Comparison of ENCODE assay signal across 1 cellular context in genomic region chrX:48676893-48677270, GRCh38.
TF ChIP-seq lines count a peak whose summit lies in the region.

No MANE protein-coding gene starts in this region.

TF ChIP-seq in HepG2, 621 proteins besides CTCF, POLR2A, EP300 and RAD21:
- TF ChIP-seq GLI4 (CRISPR knock-in tag; IDR thresholded peaks at IDR 0.05; ENCODE audit: borderline replicate concordance) (no peak), ZFX (CRISPR knock-in tag; IDR thresholded peaks at IDR 0.05; ENCODE audit: low read depth) (0 out of 2 replicates have a peak, but pooled peaks have one; percentile 10), TOPORS (CRISPR knock-in tag; IDR thresholded peaks at IDR 0.05) (0 out of 2 replicates have a peak, but pooled peaks have one; percentile 7), HNRNPL (IDR thresholded peaks at IDR 0.05; ENCODE audit: low read depth, low read length) (peak; percentile 68; the same call in 1 of the 2 replicates), RBFOX2 (IDR thresholded peaks at IDR 0.05; ENCODE audit: low read depth, low read length) (peak; percentile 40; the same call in 1 of the 2 replicates), ZNF614 (CRISPR knock-in tag; IDR thresholded peaks at IDR 0.05; ENCODE audit: borderline replicate concordance) (0 out of 2 replicates have a peak, but pooled peaks have one; percentile 15), PATZ1 (CRISPR knock-in tag; IDR thresholded peaks at IDR 0.05) (peak; percentile 4; the same call in 1 of the 2 replicates), AGO2 (optimal IDR thresholded peaks at IDR 0.05; ENCODE audit: low read depth, low read length) (peak; percentile 95), ZNF543 (CRISPR knock-in tag; IDR thresholded peaks at IDR 0.05) (0 out of 2 replicates have a peak, but pooled peaks have one; percentile 13), DMTF1 (CRISPR knock-in tag; IDR thresholded peaks at IDR 0.05) (0 out of 2 replicates have a peak, but pooled peaks have one; percentile 13), SRSF1 (optimal IDR thresholded peaks at IDR 0.05; ENCODE audit: low read depth, low read length) (no peak), ZBTB39 (CRISPR knock-in tag; IDR thresholded peaks at IDR 0.05) (no peak)
